9 cellular contexts compared by ENCODE assay signal in genomic region chr12:51171884-51172514, GRCh38. TPM values are rescaled to one million over a fixed set of nuclear protein-coding genes. Genes with fewer than 3 reads are reported as not detected.
DNase-seq lines count a peak whose midpoint lies in the region; ATAC-seq and TF ChIP-seq lines count a peak whose summit lies in the region.
"Had no signal": no experiment of that assay in that cellular context is flagged by ENCODE, and none has a peak within 500 bp of the region (broad histone marks: within the 10 kb centered on the region; RNA-seq: fewer than 3 reads in every experiment).

No MANE protein-coding gene starts in this region.

- no peak for TF ChIP-seq CTCF in WTC11 (IDR thresholded peaks at IDR 0.05)

- POLR2A ChIA-PET in activated CD4-positive, alpha-beta T cell treated with anti-CD3 and anti-CD28 coated beads for 36 hours (lab: Charles Lee), result interaction anchor here (1.5 kb wide), 1 partner anchor 67 kb away, joined by 3 read pairs; the partner anchor contains the start of gene DAZAP2
- POLR2A ChIA-PET in WTC11 (lab: Charles Lee), result interaction anchor here (1.4 to 2.0 kb wide), 3 partner anchors 46 to 89 kb away, joined by 3 to 7 read pairs (median 6); partner anchors contain the start of genes CSRNP2, DAZAP2 and POU6F1

- CTCF ChIA-PET in activated CD4-positive, alpha-beta T cell treated with anti-CD3 and anti-CD28 coated beads for 36 hours (lab: Charles Lee), result interaction anchor here (0.6 to 1.0 kb wide), 3 partner anchors 46 to 346 kb away, joined by 3 read pairs; no protein-coding TSS in a partner anchor
- CTCF ChIA-PET in WTC11 (lab: Charles Lee), result interaction anchor here (1.2 kb wide), 1 partner anchor 45 kb away, joined by 3 read pairs; no protein-coding TSS in a partner anchor

- DNase-seq in activated CD4-positive, alpha-beta T cell treated with anti-CD3 and anti-CD28 coated beads for 36 hours, result no peak
- no peak for DNase-seq in activated CD4-positive, alpha-beta T cell treated with anti-CD3 and anti-CD28 coated beads, Interleukin-2, amount 50 U/mL, for 1 hour
- DNase-seq in HK-2 (ENCODE audit: unreplicated experiment) (peak; percentile 27), WTC11 (ENCODE audit: low spot score) (peak; percentile 26), left ventricle myocardium superior (no peak), GM19238 (ENCODE audit: insufficient read length, low spot score) (no peak), Ammon's horn (ENCODE audit: low spot score) (no peak)
- DNase-seq: activated naive CD8-positive, alpha-beta T cell treated with anti-CD3 and anti-CD28 coated beads, Interleukin-2, amount 10 ng/mL, durations not matched to agents 7 days and 5 days had no signal

- peak overlapping the region; percentile 37 to 99 (median 96) for H3K27ac ChIP-seq in skin epidermis

- H3K27me3 Mint-ChIP-seq in activated CD4-positive, alpha-beta T cell treated with anti-CD3 and anti-CD28 coated beads for 36 hours, result no peaks in the 10 kb centered on the region
- H3K27me3 Mint-ChIP-seq in WTC11 (ENCODE audit: low read depth), result peaks cover 3% of the 10 kb centered on the region; the same call in 1 of the 2 replicates
- H3K27me3 Mint-ChIP-seq: activated naive CD8-positive, alpha-beta T cell treated with anti-CD3 and anti-CD28 coated beads, Interleukin-2, amount 10 ng/mL, durations not matched to agents 7 days and 5 days had no signal

- peak overlapping the region; percentile 64 to 86 (median 73) for H3K4me3 ChIP-seq in skin epidermis

- intact Hi-C loops in activated CD4-positive, alpha-beta T cell treated with anti-CD3 and anti-CD28 coated beads for 36 hours (cut with DNase I, micrococcal nuclease), result loop anchor here (1.0 to 5.0 kb wide), 7 partner anchors 46 to 770 kb away; partner anchors contain the start of genes POU6F1 (in 2 of the 2), CSRNP2 (in 1 of the 2), LARP4 (in 1 of the 2) and LETMD1 (in 1 of the 2)
- intact Hi-C loops in left ventricle myocardium superior (cut with micrococcal nuclease), result no loop called here

- peaks cover 9% of the 10 kb centered on the region for H3K36me3 Mint-ChIP-seq in activated CD4-positive, alpha-beta T cell treated with anti-CD3 and anti-CD28 coated beads for 36 hours (ENCODE audit: low read depth)
- peaks cover 2% of the 10 kb centered on the region for H3K36me3 Mint-ChIP-seq in WTC11

- peak; percentile 3 for ATAC-seq in activated CD4-positive, alpha-beta T cell treated with anti-CD3 and anti-CD28 coated beads for 36 hours
- ATAC-seq in WTC11 (peak; percentile 28), left ventricle myocardium superior (peak; percentile 1)

- no peak overlapping the region for H3K4me3 Mint-ChIP-seq in activated CD4-positive, alpha-beta T cell treated with anti-CD3 and anti-CD28 coated beads for 36 hours
- no peak overlapping the region for H3K4me3 Mint-ChIP-seq in WTC11
- H3K4me3 Mint-ChIP-seq: activated naive CD8-positive, alpha-beta T cell treated with anti-CD3 and anti-CD28 coated beads, Interleukin-2, amount 10 ng/mL, durations not matched to agents 7 days and 5 days had no signal

- H3K4me1 Mint-ChIP-seq in activated CD4-positive, alpha-beta T cell treated with anti-CD3 and anti-CD28 coated beads for 36 hours, result peaks cover 14% of the 10 kb centered on the region
- H3K4me1 Mint-ChIP-seq in WTC11, result peaks cover 6% of the 10 kb centered on the region

- no peaks in the 10 kb centered on the region for H3K9me3 Mint-ChIP-seq in activated CD4-positive, alpha-beta T cell treated with anti-CD3 and anti-CD28 coated beads for 36 hours (ENCODE audit: low read depth)
- H3K9me3 Mint-ChIP-seq in WTC11, result no peaks in the 10 kb centered on the region
- H3K9me3 Mint-ChIP-seq: activated naive CD8-positive, alpha-beta T cell treated with anti-CD3 and anti-CD28 coated beads, Interleukin-2, amount 10 ng/mL, durations not matched to agents 7 days and 5 days had no signal

- H3K27ac Mint-ChIP-seq in activated CD4-positive, alpha-beta T cell treated with anti-CD3 and anti-CD28 coated beads for 36 hours, result no peak overlapping the region
- no peak overlapping the region for H3K27ac Mint-ChIP-seq in WTC11
- H3K27ac Mint-ChIP-seq: activated naive CD8-positive, alpha-beta T cell treated with anti-CD3 and anti-CD28 coated beads, Interleukin-2, amount 10 ng/mL, durations not matched to agents 7 days and 5 days had no signal

TF ChIP-seq in WTC11, 78 proteins besides CTCF, POLR2A, EP300 and RAD21 (continues in another document):
- TF ChIP-seq PRRX2 (CRISPR knock-in tag; IDR thresholded peaks at IDR 0.05), result no peak
- no peak for TF ChIP-seq ZNF263 (CRISPR knock-in tag; IDR thresholded peaks at IDR 0.05; ENCODE audit: low read depth)
- TF ChIP-seq ZBTB43 (CRISPR knock-in tag; IDR thresholded peaks at IDR 0.05), result no peak
- TF ChIP-seq ZBTB21 (CRISPR knock-in tag; IDR thresholded peaks at IDR 0.05; ENCODE audit: borderline replicate concordance), result no peak
- TF ChIP-seq IRF1 (CRISPR knock-in tag; IDR thresholded peaks at IDR 0.05), result no peak
- no peak for TF ChIP-seq ZNF121 (CRISPR knock-in tag; IDR thresholded peaks at IDR 0.05)
- no peak for TF ChIP-seq FOXK1 (CRISPR knock-in tag; IDR thresholded peaks at IDR 0.05)
- no peak for TF ChIP-seq FOXP1 (CRISPR knock-in tag; IDR thresholded peaks at IDR 0.05; ENCODE audit: borderline replicate concordance)
- no peak for TF ChIP-seq NFATC4 (CRISPR knock-in tag; IDR thresholded peaks at IDR 0.05)
- no peak for TF ChIP-seq ZNF396 (CRISPR knock-in tag; IDR thresholded peaks at IDR 0.05; ENCODE audit: borderline replicate concordance)
- TF ChIP-seq NR1H2 (CRISPR knock-in tag; IDR thresholded peaks at IDR 0.05), result no peak
- TF ChIP-seq ESRRA (CRISPR knock-in tag; IDR thresholded peaks at IDR 0.05; ENCODE audit: borderline replicate concordance), result no peak
- no peak for TF ChIP-seq RORB (CRISPR knock-in tag; IDR thresholded peaks at IDR 0.05)
- no peak for TF ChIP-seq ATF6 (CRISPR knock-in tag; IDR thresholded peaks at IDR 0.05)
- TF ChIP-seq ZNF138 (CRISPR knock-in tag; conservative IDR thresholded peaks at IDR 0.05), result no peak

RNA-seq across cellular contexts. Expression of gene TFCP2, which starts 0.9 kb away (rescaled TPM):
- 10 to 100 TPM; 39.5 to 47.3 TPM for total RNA-seq in activated CD4-positive, alpha-beta T cell treated with anti-CD3 and anti-CD28 coated beads for 36 hours
- 35.4 to 37.8 TPM (median 37.4 TPM) in 3 replicates for total RNA-seq in WTC11 (2021)
- 24.2 TPM for total RNA-seq in left ventricle myocardium superior

RNA-seq across cellular contexts. Expression of gene POU6F1, which starts 45.9 kb away (rescaled TPM):
- 10 to 100 TPM in 1 of 2 experiments, 1 to 10 TPM in 1; 8.7 to 12.9 TPM for total RNA-seq in activated CD4-positive, alpha-beta T cell treated with anti-CD3 and anti-CD28 coated beads for 36 hours
- 10.2 to 14.5 TPM (median 11.2 TPM) in 3 replicates for total RNA-seq in WTC11 (2021)
- 9.9 TPM for total RNA-seq in left ventricle myocardium superior

Comparison
In these comparisons a context has a peak if more than half of its experiments do, and no peak if none do; other contexts are left out.
1. DNase-seq: peak in HK-2 (single experiment) and WTC11 (single experiment); none in activated CD4-positive, alpha-beta T cell treated with anti-CD3 and anti-CD28 coated beads for 36 hours (single experiment), activated CD4-positive, alpha-beta T cell treated with anti-CD3 and anti-CD28 coated beads, Interleukin-2, amount 50 U/mL, for 1 hour (single experiment), left ventricle myocardium superior (single experiment), GM19238 (single experiment) and Ammon's horn (single experiment).
2. Peak in every context shown above with its lines, with median percentiles within 50 percentile points of each other: ATAC-seq.